In genomic region chr7:68280931-68281330, GRCh38 we compare ENCODE assay signal across 24 cellular contexts.
"Had no signal": no experiment of that assay in that cellular context is flagged by ENCODE, and none has a peak within 500 bp of the region (broad histone marks: within the 10 kb centered on the region; RNA-seq: fewer than 3 reads in every experiment).

No MANE protein-coding gene starts in this region.

- H3K27me3 ChIP-seq: dorsolateral prefrontal cortex, esophagus squamous epithelium, heart right ventricle, left lung had no signal

- H3K27ac ChIP-seq: coronary artery, dorsolateral prefrontal cortex, esophagus squamous epithelium, heart right ventricle, left lung, lower lobe of right lung had no signal

- ATAC-seq: heart right ventricle, left cardiac atrium, left lung, left ventricle myocardium superior, lower lobe of right lung, mucosa of descending colon had no signal

- H3K36me3 ChIP-seq: esophagus squamous epithelium, heart right ventricle, left lung, lower lobe of right lung had no signal

- H3K9me3 ChIP-seq: esophagus squamous epithelium, lower lobe of right lung had no signal

- H3K4me3 ChIP-seq: coronary artery, dorsolateral prefrontal cortex, esophagus squamous epithelium, heart right ventricle, left lung, lower lobe of right lung, mucosa of descending colon had no signal

- DNase-seq: dermis blood vessel endothelial cell; dorsolateral prefrontal cortex; effector CD4-positive, alpha-beta T cell; effector memory CD4-positive, alpha-beta T cell; esophagus squamous epithelium; foreskin fibroblast; foreskin melanocyte; glutamatergic neuron; head of caudate nucleus; heart right ventricle; hippocampal formation; kidney; kidney glomerular epithelial cell; left cardiac atrium; left lung; left ventricle myocardium superior; lower lobe of right lung; mesenchymal stem cell; mucosa of descending colon; naive B cell had no signal

- FAIRE-seq: colon, endothelial cell of umbilical vein, islet of Langerhans, kidney had no signal

- H3K4me1 ChIP-seq: esophagus squamous epithelium, heart right ventricle, left lung, lower lobe of right lung had no signal
